18 cellular contexts compared by ENCODE assay signal in genomic region chr2:128636802-128637147, GRCh38.
DNase-seq lines count a peak whose midpoint lies in the region; ATAC-seq and TF ChIP-seq lines count a peak whose summit lies in the region.
"Had no signal": no experiment of that assay in that cellular context is flagged by ENCODE, and none has a peak within 500 bp of the region (broad histone marks: within the 10 kb centered on the region; RNA-seq: fewer than 3 reads in every experiment).

No MANE protein-coding gene starts in this region.

- H3K27ac Mint-ChIP-seq in osteocyte (ENCODE audit: unreplicated experiment), result no peak overlapping the region
- H3K27ac Mint-ChIP-seq in stimulated activated naive CD8-positive, alpha-beta T cell treated with anti-CD3 and anti-CD28 coated beads, Interleukin-15, amount 100 ng/mL, for 72 hours, result no peak overlapping the region
- H3K27ac Mint-ChIP-seq: activated CD4-positive, alpha-beta T cell treated with anti-CD3 and anti-CD28 coated beads, Interleukin-2, amount 10 ng/mL, durations not matched to agents 24 days and 14 days; activated naive CD4-positive, alpha-beta T cell treated with anti-CD3 and anti-CD28 coated beads, Interleukin-2, amount 50 U/mL, for 24 hours; activated T-helper 1 cell treated with anti-CD3 and anti-CD28 coated beads, Interleukin-12 subunit alpha, Interleukin-12 subunit beta, Interleukin-2, Interleukin-4 antibody, amounts not matched to agents 30 ng/mL and 10 ng/mL and 1 ng/mL, durations not matched to agents 14 hours and 24 hours and 36 hours; naive thymus-derived CD8-positive, alpha-beta T cell had no signal

- H3K4me1 Mint-ChIP-seq in osteocyte (ENCODE audit: unreplicated experiment), result peaks cover 69% of the 10 kb centered on the region
- peaks cover 14% of the 10 kb centered on the region for H3K4me1 Mint-ChIP-seq in stimulated activated naive CD8-positive, alpha-beta T cell treated with anti-CD3 and anti-CD28 coated beads, Interleukin-15, amount 100 ng/mL, for 72 hours
- H3K4me1 Mint-ChIP-seq: activated CD4-positive, alpha-beta T cell treated with anti-CD3 and anti-CD28 coated beads, Interleukin-2, amount 10 ng/mL, durations not matched to agents 24 days and 14 days; activated naive CD4-positive, alpha-beta T cell treated with anti-CD3 and anti-CD28 coated beads, Interleukin-2, amount 50 U/mL, for 24 hours had no signal

- H3K36me3 Mint-ChIP-seq in osteocyte (ENCODE audit: unreplicated experiment), result no peaks in the 10 kb centered on the region
- H3K36me3 Mint-ChIP-seq: activated naive CD4-positive, alpha-beta T cell treated with anti-CD3 and anti-CD28 coated beads, Interleukin-2, amount 50 U/mL, for 24 hours; naive thymus-derived CD8-positive, alpha-beta T cell had no signal

- ATAC-seq in left ventricle myocardium superior (peak; percentile 86), HG03354 (IDR thresholded peaks at IDR 0.05; ENCODE audit: poor library complexity, severe bottlenecking, unreplicated experiment) (no peak)
- ATAC-seq in stimulated activated naive CD8-positive, alpha-beta T cell treated with anti-CD3 and anti-CD28 coated beads, Interleukin-15, amount 100 ng/mL, for 72 hours, result no peak
- ATAC-seq in activated CD4-positive, CD25-positive, alpha-beta regulatory T cell treated with anti-CD3 and anti-CD28 coated beads, Interleukin-2, amount 50 U/mL, for 24 hours, result no peak
- ATAC-seq: left lung; naive thymus-derived CD8-positive, alpha-beta T cell had no signal

- no peak overlapping the region for H3K4me3 Mint-ChIP-seq in osteocyte (ENCODE audit: unreplicated experiment)
- H3K4me3 Mint-ChIP-seq in stimulated activated naive CD8-positive, alpha-beta T cell treated with anti-CD3 and anti-CD28 coated beads, Interleukin-15, amount 100 ng/mL, for 72 hours, result no peak overlapping the region
- H3K4me3 Mint-ChIP-seq: activated CD4-positive, alpha-beta T cell treated with anti-CD3 and anti-CD28 coated beads, Interleukin-2, amount 10 ng/mL, durations not matched to agents 24 days and 14 days; activated naive CD4-positive, alpha-beta T cell treated with anti-CD3 and anti-CD28 coated beads, Interleukin-2, amount 50 U/mL, for 24 hours; activated T-helper 1 cell treated with anti-CD3 and anti-CD28 coated beads, Interleukin-12 subunit alpha, Interleukin-12 subunit beta, Interleukin-2, Interleukin-4 antibody, amounts not matched to agents 30 ng/mL and 10 ng/mL and 1 ng/mL, durations not matched to agents 14 hours and 24 hours and 36 hours; naive thymus-derived CD8-positive, alpha-beta T cell had no signal

- intact Hi-C loops in left ventricle myocardium superior (cut with micrococcal nuclease), result no loop called here

- H3K27me3 Mint-ChIP-seq in osteocyte (ENCODE audit: unreplicated experiment), result no peaks in the 10 kb centered on the region
- H3K27me3 Mint-ChIP-seq in stimulated activated naive CD8-positive, alpha-beta T cell treated with anti-CD3 and anti-CD28 coated beads, Interleukin-15, amount 100 ng/mL, for 72 hours, result peaks cover 19% of the 10 kb centered on the region
- H3K27me3 Mint-ChIP-seq: activated naive CD4-positive, alpha-beta T cell treated with anti-CD3 and anti-CD28 coated beads, Interleukin-2, amount 50 U/mL, for 24 hours had no signal

- no peak for TF ChIP-seq CTCF in osteocyte (IDR thresholded peaks at IDR 0.05)

- DNase-seq in EH (ENCODE audit: low read depth) (peak; percentile 10), NCI-H510A treated with DMSO at 0.1 percent for 48 hours (lab: John Stamatoyannopoulos, UW) (peak; percentile 18), left ventricle myocardium superior (peak; percentile 44), osteocyte (ENCODE audit: extremely low spot score, unreplicated experiment) (peak; percentile 63)
- DNase-seq in stimulated activated naive CD8-positive, alpha-beta T cell treated with anti-CD3 and anti-CD28 coated beads, Interleukin-15, amount 100 ng/mL, for 72 hours, result no peak
- no peak for DNase-seq in activated CD4-positive, alpha-beta T cell treated with anti-CD3 and anti-CD28 coated beads for 4 hours
- DNase-seq: activated CD4-positive, alpha-beta T cell treated with anti-CD3 and anti-CD28 coated beads, Interleukin-2, amount 10 ng/mL, durations not matched to agents 24 days and 14 days; C1 segment of cervical spinal cord; Caco-2; cortex of kidney; DMS79; NCI-H1417 treated with DMSO at 0.1 percent for 48 hours had no signal

- H3K9me3 Mint-ChIP-seq in osteocyte (ENCODE audit: unreplicated experiment), result no peaks in the 10 kb centered on the region
- no peaks in the 10 kb centered on the region for H3K9me3 Mint-ChIP-seq in stimulated activated naive CD8-positive, alpha-beta T cell treated with anti-CD3 and anti-CD28 coated beads, Interleukin-15, amount 100 ng/mL, for 72 hours
- H3K9me3 Mint-ChIP-seq: activated CD4-positive, alpha-beta T cell treated with anti-CD3 and anti-CD28 coated beads, Interleukin-2, amount 10 ng/mL, durations not matched to agents 24 days and 14 days; activated naive CD4-positive, alpha-beta T cell treated with anti-CD3 and anti-CD28 coated beads, Interleukin-2, amount 50 U/mL, for 24 hours; activated T-helper 1 cell treated with anti-CD3 and anti-CD28 coated beads, Interleukin-12 subunit alpha, Interleukin-12 subunit beta, Interleukin-2, Interleukin-4 antibody, amounts not matched to agents 30 ng/mL and 10 ng/mL and 1 ng/mL, durations not matched to agents 14 hours and 24 hours and 36 hours; naive thymus-derived CD8-positive, alpha-beta T cell had no signal

Comparison
In these comparisons a context has a peak if more than half of its experiments do, and no peak if none do; other contexts are left out.
1. DNase-seq: peak in EH (single experiment), NCI-H510A treated with DMSO at 0.1 percent for 48 hours (single experiment), left ventricle myocardium superior (single experiment) and osteocyte (single experiment); none in stimulated activated naive CD8-positive, alpha-beta T cell treated with anti-CD3 and anti-CD28 coated beads, Interleukin-15, amount 100 ng/mL, for 72 hours (0 of 2) and activated CD4-positive, alpha-beta T cell treated with anti-CD3 and anti-CD28 coated beads for 4 hours (0 of 2).